In the genomic region with DNA sequence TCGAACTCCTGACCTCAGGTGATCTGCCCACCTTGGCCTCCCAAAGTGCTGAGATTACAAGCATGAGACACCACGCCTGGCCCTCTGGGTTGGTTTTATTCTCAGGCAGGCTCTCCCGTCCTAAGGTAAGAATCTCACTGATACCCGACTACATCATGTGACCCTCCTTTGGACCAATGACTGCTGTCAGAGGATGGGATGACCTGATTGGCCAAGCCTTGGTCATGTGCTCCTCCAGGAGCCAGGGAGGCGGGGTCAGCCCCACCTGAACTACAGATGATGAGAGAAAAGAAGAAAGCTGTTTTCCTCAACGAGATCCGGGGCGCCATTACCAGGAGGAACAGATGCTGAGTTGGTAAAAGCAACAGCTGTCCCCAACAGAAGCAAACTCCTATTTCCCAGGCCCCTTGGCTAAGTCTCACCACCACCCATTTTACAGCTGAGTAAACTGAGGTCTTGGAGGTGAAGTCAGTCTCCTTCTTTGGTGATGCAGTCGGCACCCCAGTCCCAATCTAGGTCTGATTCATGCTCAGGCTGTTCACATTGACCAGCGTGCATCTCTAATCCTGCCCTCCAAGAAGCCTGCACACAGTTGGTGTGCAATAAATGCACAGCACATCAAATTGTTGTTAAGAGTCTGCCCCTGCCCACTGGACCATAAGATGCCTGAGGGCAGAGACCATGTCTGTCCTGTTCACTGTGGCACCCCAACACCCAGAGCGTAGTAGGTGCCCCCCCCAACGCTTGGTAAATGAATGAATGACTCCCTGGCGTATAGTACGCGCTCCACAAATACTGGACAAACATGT, we compare ENCODE assay signal across 1 cellular context.
TF ChIP-seq lines count a peak whose summit lies in the region.

No MANE protein-coding gene starts in this region.

TF ChIP-seq in K562, 482 proteins besides CTCF, POLR2A, EP300 and RAD21 (continued from another document):
- TF ChIP-seq E2F8 (IDR thresholded peaks at IDR 0.05; ENCODE audit: low read depth, partially characterized antibody) = no peak
- no peak for TF ChIP-seq ZBED1 (IDR thresholded peaks at IDR 0.05)
- no peak for TF ChIP-seq ZNF586 (CRISPR knock-in tag; conservative IDR thresholded peaks at IDR 0.05)
- TF ChIP-seq, protein P1, sequence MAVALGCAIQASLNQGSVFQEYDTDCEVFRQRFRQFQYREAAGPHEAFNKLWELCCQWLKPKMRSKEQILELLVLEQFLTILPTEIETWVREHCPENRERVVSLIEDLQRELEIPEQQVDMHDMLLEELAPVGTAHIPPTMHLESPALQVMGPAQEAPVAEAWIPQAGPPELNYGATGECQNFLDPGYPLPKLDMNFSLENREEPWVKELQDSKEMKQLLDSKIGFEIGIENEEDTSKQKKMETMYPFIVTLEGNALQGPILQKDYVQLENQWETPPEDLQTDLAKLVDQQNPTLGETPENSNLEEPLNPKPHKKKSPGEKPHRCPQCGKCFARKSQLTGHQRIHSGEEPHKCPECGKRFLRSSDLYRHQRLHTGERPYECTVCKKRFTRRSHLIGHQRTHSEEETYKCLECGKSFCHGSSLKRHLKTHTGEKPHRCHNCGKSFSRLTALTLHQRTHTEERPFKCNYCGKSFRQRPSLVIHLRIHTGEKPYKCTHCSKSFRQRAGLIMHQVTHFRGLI (CRISPR knock-in tag; IDR thresholded peaks at IDR 0.05) = no peak
- TF ChIP-seq ZNF830 (CRISPR knock-in tag; IDR thresholded peaks at IDR 0.05) = no peak
- TF ChIP-seq, protein P2, sequence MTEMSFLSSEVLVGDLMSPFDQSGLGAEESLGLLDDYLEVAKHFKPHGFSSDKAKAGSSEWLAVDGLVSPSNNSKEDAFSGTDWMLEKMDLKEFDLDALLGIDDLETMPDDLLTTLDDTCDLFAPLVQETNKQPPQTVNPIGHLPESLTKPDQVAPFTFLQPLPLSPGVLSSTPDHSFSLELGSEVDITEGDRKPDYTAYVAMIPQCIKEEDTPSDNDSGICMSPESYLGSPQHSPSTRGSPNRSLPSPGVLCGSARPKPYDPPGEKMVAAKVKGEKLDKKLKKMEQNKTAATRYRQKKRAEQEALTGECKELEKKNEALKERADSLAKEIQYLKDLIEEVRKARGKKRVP (CRISPR knock-in tag; IDR thresholded peaks at IDR 0.05) = no peak
- TF ChIP-seq NCOA6 (IDR thresholded peaks at IDR 0.05) = no peak
- TF ChIP-seq, protein P3, sequence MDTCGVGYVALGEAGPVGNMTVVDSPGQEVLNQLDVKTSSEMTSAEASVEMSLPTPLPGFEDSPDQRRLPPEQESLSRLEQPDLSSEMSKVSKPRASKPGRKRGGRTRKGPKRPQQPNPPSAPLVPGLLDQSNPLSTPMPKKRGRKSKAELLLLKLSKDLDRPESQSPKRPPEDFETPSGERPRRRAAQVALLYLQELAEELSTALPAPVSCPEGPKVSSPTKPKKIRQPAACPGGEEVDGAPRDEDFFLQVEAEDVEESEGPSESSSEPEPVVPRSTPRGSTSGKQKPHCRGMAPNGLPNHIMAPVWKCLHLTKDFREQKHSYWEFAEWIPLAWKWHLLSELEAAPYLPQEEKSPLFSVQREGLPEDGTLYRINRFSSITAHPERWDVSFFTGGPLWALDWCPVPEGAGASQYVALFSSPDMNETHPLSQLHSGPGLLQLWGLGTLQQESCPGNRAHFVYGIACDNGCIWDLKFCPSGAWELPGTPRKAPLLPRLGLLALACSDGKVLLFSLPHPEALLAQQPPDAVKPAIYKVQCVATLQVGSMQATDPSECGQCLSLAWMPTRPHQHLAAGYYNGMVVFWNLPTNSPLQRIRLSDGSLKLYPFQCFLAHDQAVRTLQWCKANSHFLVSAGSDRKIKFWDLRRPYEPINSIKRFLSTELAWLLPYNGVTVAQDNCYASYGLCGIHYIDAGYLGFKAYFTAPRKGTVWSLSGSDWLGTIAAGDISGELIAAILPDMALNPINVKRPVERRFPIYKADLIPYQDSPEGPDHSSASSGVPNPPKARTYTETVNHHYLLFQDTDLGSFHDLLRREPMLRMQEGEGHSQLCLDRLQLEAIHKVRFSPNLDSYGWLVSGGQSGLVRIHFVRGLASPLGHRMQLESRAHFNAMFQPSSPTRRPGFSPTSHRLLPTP (IDR thresholded peaks at IDR 0.05; ENCODE audit: borderline replicate concordance, extremely low read depth, insufficient read length) = no peak
- no peak for TF ChIP-seq CSDE1 (IDR thresholded peaks at IDR 0.05)
- no peak for TF ChIP-seq BRF1 (IDR thresholded peaks at IDR 0.05; ENCODE audit: borderline replicate concordance, extremely low read depth, insufficient read length)
- no peak for TF ChIP-seq FUS (optimal IDR thresholded peaks at IDR 0.05; ENCODE audit: low read depth, low read length)
- TF ChIP-seq KDM5B (IDR thresholded peaks at IDR 0.05; ENCODE audit: insufficient replicate concordance, low read depth, low read length) = no peak
- peak; percentile 98 for TF ChIP-seq ADNP (tag; IDR thresholded peaks at IDR 0.05)
